Comparison of ENCODE assay signal across 9 cellular contexts in genomic region chr19:14479985-14480694, GRCh38. TPM values are rescaled to one million over a fixed set of nuclear protein-coding genes. Genes with fewer than 3 reads are reported as not detected.
DNase-seq lines count a peak whose midpoint lies in the region; ATAC-seq and TF ChIP-seq lines count a peak whose summit lies in the region.
"Had no signal": no experiment of that assay in that cellular context is flagged by ENCODE, and none has a peak within 500 bp of the region (broad histone marks: within the 10 kb centered on the region; RNA-seq: fewer than 3 reads in every experiment).

No MANE protein-coding gene starts in this region.

- no peaks in the 10 kb centered on the region for H3K9me3 ChIP-seq in trophoblast cell (ENCODE audit: insufficient read depth, low read depth, low read length)

- H2BK5ac ChIP-seq in trophoblast cell (ENCODE audit: low read depth, low read length, poor library complexity) = no peak overlapping the region

- WGBS in trophoblast cell (ENCODE audit: extremely low coverage, insufficient coverage, insufficient read length) = no CpG with 5 or more reads among the region's 42 CpGs

- H3K4me2 ChIP-seq in trophoblast cell (ENCODE audit: low read length) = no peak overlapping the region

- no peak for ATAC-seq in HG02885 (IDR thresholded peaks at IDR 0.05; ENCODE audit: poor library complexity, unreplicated experiment)

- peak; percentile 94 for DNase-seq in ELF-1 (ENCODE audit: low read depth, low spot score)
- DNase-seq in NCI-H1930 (lab: John Stamatoyannopoulos, UW) = peak; percentile 33 to 41
- peak; percentile 75 for DNase-seq in activated T-cell treated with anti-CD3 and anti-CD28 coated beads for 48 hours (ENCODE audit: low read depth)
- no peak for DNase-seq in fibroblast of pulmonary artery (ENCODE audit: low read depth)
- DNase-seq in trophoblast cell = peak; percentile 55 to 72
- no peak for DNase-seq in NCI-H1436 (lab: John Stamatoyannopoulos, UW)
- no peak for DNase-seq in NCI-H510A treated with DMSO at 0.1 percent for 48 hours (lab: John Stamatoyannopoulos, UW)

- no peak overlapping the region for H3K23ac ChIP-seq in trophoblast cell (ENCODE audit: low read length)

- no peaks in the 10 kb centered on the region for H3K4me1 ChIP-seq in trophoblast cell (ENCODE audit: control insufficient read depth in 1 of 2, insufficient read depth in 2 of 2, low read length in 2 of 2)

- H3K79me2 ChIP-seq in trophoblast cell (ENCODE audit: control insufficient read depth, insufficient read depth, low read length, poor library complexity) = no peaks in the 10 kb centered on the region

- H3K27me3 ChIP-seq in trophoblast cell (ENCODE audit: insufficient read depth, low read length) = no peaks in the 10 kb centered on the region

- no peak overlapping the region for H3K4ac ChIP-seq in trophoblast cell (ENCODE audit: low read depth, low read length)

- H3K36me3 ChIP-seq in trophoblast cell (ENCODE audit: control insufficient read depth in 1 of 2, insufficient read depth in 2 of 2, low read length in 2 of 2) = peaks cover 42 to 47% of the 10 kb centered on the region in 2 experiments

- H3K27ac ChIP-seq in trophoblast cell (ENCODE audit: low read depth, low read length) = no peak overlapping the region
- H3K27ac ChIP-seq: SK-N-MC had no signal

- H3K9ac ChIP-seq in trophoblast cell (ENCODE audit: low read length) = no peak overlapping the region

- TF ChIP-seq CTCF in fibroblast of pulmonary artery (IDR thresholded peaks at IDR 0.05; ENCODE audit: low read length, missing control alignments) = peak; percentile 72

- no peak overlapping the region for H4K91ac ChIP-seq in trophoblast cell (ENCODE audit: low read depth, low read length)

- H4K12ac ChIP-seq in trophoblast cell (ENCODE audit: low read depth, low read length) = no peak overlapping the region

- no peak overlapping the region for H3K18ac ChIP-seq in trophoblast cell (ENCODE audit: low read length)

- H2AK5ac ChIP-seq in trophoblast cell (ENCODE audit: low read length) = no peak overlapping the region

- H4K8ac ChIP-seq in trophoblast cell (ENCODE audit: low read depth, low read length) = no peak overlapping the region

- no peak overlapping the region for H2BK12ac ChIP-seq in trophoblast cell (ENCODE audit: low read length)

- no peak overlapping the region for H2AFZ ChIP-seq in trophoblast cell (ENCODE audit: insufficient read depth, low read length, poor library complexity)

- H3K14ac ChIP-seq in trophoblast cell (ENCODE audit: low read length) = no peak overlapping the region

- H2BK120ac ChIP-seq in trophoblast cell (ENCODE audit: insufficient read depth, low read length, poor library complexity) = no peak overlapping the region

- no peaks in the 10 kb centered on the region for H3K79me1 ChIP-seq in trophoblast cell (ENCODE audit: low read length)

- no peak overlapping the region for H3K4me3 ChIP-seq in fibroblast of pulmonary artery (replicated peaks; ENCODE audit: low read depth, low read length)
- no peak overlapping the region for H3K4me3 ChIP-seq in trophoblast cell (ENCODE audit: low read depth, low read length)
- H3K4me3 ChIP-seq: SK-N-MC had no signal

RNA-seq across cellular contexts. Expression of gene PTGER1, which starts 5.0 kb away (rescaled TPM):
- polyA plus RNA-seq in trophoblast cell (2013) = 0.05 TPM in 1 of 2 replicates, not detected in the other

RNA-seq across cellular contexts. Expression of gene GIPC1, which starts 15.8 kb away (rescaled TPM):
- polyA plus RNA-seq in trophoblast cell (2013) = 67.2 and 69.0 TPM in 2 replicates

RNA-seq across cellular contexts. Expression of gene DNAJB1, which starts 38.1 kb away (rescaled TPM):
- 61.8 and 62.4 TPM in 2 replicates for polyA plus RNA-seq in trophoblast cell (2013)

RNA-seq across cellular contexts. Expression of gene PKN1, which starts 47.0 kb away (rescaled TPM):
- polyA plus RNA-seq in trophoblast cell (2013) = 20.5 and 22.9 TPM in 2 replicates

RNA-seq across cellular contexts. Expression of gene TECR, which starts 49.3 kb away (rescaled TPM):
- 261 and 265 TPM in 2 replicates for polyA plus RNA-seq in trophoblast cell (2013)

Comparison
In these comparisons a context has a peak if more than half of its experiments do, and no peak if none do; other contexts are left out.
1. DNase-seq: peak in ELF-1 (single experiment), NCI-H1930 (2 of 2), activated T-cell treated with anti-CD3 and anti-CD28 coated beads for 48 hours (single experiment) and trophoblast cell (2 of 2); none in fibroblast of pulmonary artery (single experiment), NCI-H1436 (single experiment) and NCI-H510A treated with DMSO at 0.1 percent for 48 hours (single experiment).